In the genomic region with DNA sequence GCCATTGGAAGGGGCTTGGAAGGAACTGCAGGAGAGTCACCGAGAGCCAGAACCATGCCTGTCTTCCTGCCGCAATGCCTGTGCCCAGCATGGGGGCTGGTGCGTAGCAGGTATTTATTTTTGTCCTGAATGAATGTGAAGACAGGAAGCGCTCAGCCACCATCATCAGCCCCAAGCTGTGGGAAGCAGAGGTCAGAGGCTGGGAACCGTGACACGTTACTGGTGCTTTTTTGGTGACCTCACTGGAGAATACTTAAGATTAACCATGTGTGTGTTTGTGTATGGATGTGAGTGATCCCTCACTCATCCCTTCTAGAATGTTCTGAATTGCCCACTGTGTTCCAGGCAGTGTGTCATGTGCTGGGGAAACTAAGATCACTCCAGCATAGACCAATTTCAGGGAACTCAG, we compare ENCODE assay signal across 14 cellular contexts.
DNase-seq lines count a peak whose midpoint lies in the region; ATAC-seq, FAIRE-seq and TF ChIP-seq lines count a peak whose summit lies in the region.
"Had no signal": no experiment of that assay in that cellular context is flagged by ENCODE, and none has a peak within 500 bp of the region (broad histone marks: within the 10 kb centered on the region; RNA-seq: fewer than 3 reads in every experiment).

No MANE protein-coding gene starts in this region.

- H3K9ac ChIP-seq in GM12878 (ENCODE audit: control insufficient read depth, insufficient read depth, low read length) (no peak overlapping the region), mesendoderm (ENCODE audit: low read length) (no peak overlapping the region)

- no peak overlapping the region for H3K18ac ChIP-seq in mesendoderm (ENCODE audit: low read length)

- no peak for TF ChIP-seq POLR2A in GM12878 (IDR thresholded peaks at IDR 0.05; ENCODE audit: low read depth, low read length)

- no peak overlapping the region for H2BK120ac ChIP-seq in mesendoderm (ENCODE audit: low read depth, low read length)

- H3K27me3 ChIP-seq in GM12878 (replicated peaks in 1 of 2; ENCODE audit: control insufficient read depth in 2 of 2, insufficient read depth in 2 of 2, low read length in 1 of 2), result no peaks in the 10 kb centered on the region
- H3K27me3 ChIP-seq in mesendoderm (ENCODE audit: insufficient read depth, low read length, poor library complexity), result no peaks in the 10 kb centered on the region
- H3K27me3 ChIP-seq in psoas muscle (ENCODE audit: insufficient read depth in 3 of 3, low read length in 2 of 3), result no peaks in the 10 kb centered on the region

- peaks cover 3% of the 10 kb centered on the region; the same call in 1 of the 2 replicates for H4K20me1 ChIP-seq in GM12878 (ENCODE audit: control insufficient read depth, insufficient read depth)

- H3K36me3 ChIP-seq in GM12878 (ENCODE audit: control insufficient read depth in 2 of 2, insufficient read depth in 2 of 2, low read length in 1 of 2) (peaks cover 0 to 6% of the 10 kb centered on the region in 2 experiments; a peak in 2 of 4 replicates), mesendoderm (ENCODE audit: control insufficient read depth, insufficient read depth, low read length) (no peaks in the 10 kb centered on the region), psoas muscle (ENCODE audit: insufficient read depth in 1 of 2, low read depth in 1 of 2) (no peaks in the 10 kb centered on the region)

- no peaks in the 10 kb centered on the region for H3K79me1 ChIP-seq in mesendoderm (ENCODE audit: low read length)

- no peak overlapping the region for H3K4me2 ChIP-seq in GM12878 (ENCODE audit: control insufficient read depth, insufficient read depth)
- no peak overlapping the region for H3K4me2 ChIP-seq in mesendoderm (ENCODE audit: low read length)

- no peak overlapping the region for H2AK5ac ChIP-seq in mesendoderm (ENCODE audit: low read length)

- ATAC-seq in GM12878 (no peak), psoas muscle (no peak), GM21360 (IDR thresholded peaks at IDR 0.05; ENCODE audit: unreplicated experiment) (no peak)
- ATAC-seq: left lobe of liver had no signal

- RAD21 ChIA-PET in GM12878 (lab: Charles Lee; ENCODE audit: unreplicated experiment), result no interaction called here

- H4K5ac ChIP-seq in mesendoderm (ENCODE audit: low read length), result no peak overlapping the region

- H3K4ac ChIP-seq in mesendoderm (ENCODE audit: low read depth, low read length), result no peak overlapping the region

- no peaks in the 10 kb centered on the region for H3K79me2 ChIP-seq in GM12878 (ENCODE audit: control insufficient read depth, insufficient read depth, low read length)
- H3K79me2 ChIP-seq in mesendoderm (ENCODE audit: control insufficient read depth, insufficient read depth, low read length), result no peaks in the 10 kb centered on the region

- no peak overlapping the region for H3K56ac ChIP-seq in mesendoderm (ENCODE audit: low read length)

- H3K4me3 ChIP-seq in GM12878, result no peak overlapping the region
- no peak overlapping the region for H3K4me3 ChIP-seq in mesendoderm (ENCODE audit: low read length)
- no peak overlapping the region for H3K4me3 ChIP-seq in psoas muscle

- intact Hi-C loops in GM12878 (cut with micrococcal nuclease; ENCODE audit: unreplicated experiment), result no loop called here
- intact Hi-C loops in psoas muscle (cut with DNase I), result no loop called here

- H3K27ac ChIP-seq in GM12878 (ENCODE audit: control insufficient read depth, insufficient read depth), result no peak overlapping the region
- H3K27ac ChIP-seq in mesendoderm (ENCODE audit: low read depth, low read length), result no peak overlapping the region
- no peak overlapping the region for H3K27ac ChIP-seq in psoas muscle

- SMC1A ChIA-PET in GM12878 (lab: Charles Lee; ENCODE audit: uncharacterized antibody, unreplicated experiment), result no interaction called here

- no peak for FAIRE-seq in GM12878 (lab: Jason Lieb, UNC)
- FAIRE-seq: A204.1, colon had no signal

- TF ChIP-seq CTCF in GM12878 (IDR thresholded peaks at IDR 0.05 in 2 of 3, conservative IDR thresholded peaks at IDR 0.05 in 1 of 3; ENCODE audit: control insufficient read depth in 2 of 3, extremely low read depth in 1 of 3, insufficient read depth in 1 of 3, low read depth in 3 of 3, low read length in 3 of 3) (no peak), psoas muscle (IDR thresholded peaks at IDR 0.05) (no peak)

- no peak overlapping the region for H2AFZ ChIP-seq in GM12878 (ENCODE audit: control insufficient read depth, low read depth, low read length)

- POLR2A ChIA-PET in GM12878 (lab: Charles Lee), result no interaction called here

- H2BK15ac ChIP-seq in mesendoderm (replicated peaks; ENCODE audit: low read depth), result no peak overlapping the region

- no peak for TF ChIP-seq EP300 in GM12878 (IDR thresholded peaks at IDR 0.05; ENCODE audit: borderline replicate concordance in 1 of 2, control insufficient read depth in 1 of 2, low read depth in 2 of 2, low read length in 2 of 2)

- no peak overlapping the region for H3K23ac ChIP-seq in mesendoderm (ENCODE audit: low read length)

- no TSS peak for BruUV-seq in GM12878 (replicated peaks; lab: Mats Ljungman, UMichigan)

- CTCF ChIA-PET in GM12878 (lab: Yijun Ruan, JAX), result interaction anchor here (0.6 kb wide), 1 partner anchor 675 kb away, joined by 3 read pairs; no protein-coding TSS in a partner anchor

- H3K4me1 ChIP-seq in GM12878 (ENCODE audit: control insufficient read depth, insufficient read depth, low read length) (peaks cover 9% of the 10 kb centered on the region), mesendoderm (ENCODE audit: control insufficient read depth, low read depth, low read length) (peaks cover 12% of the 10 kb centered on the region), psoas muscle (no peaks in the 10 kb centered on the region)

- H4K8ac ChIP-seq in mesendoderm (ENCODE audit: low read depth, low read length), result no peak overlapping the region

- no peak for TF ChIP-seq RAD21 in GM12878 (IDR thresholded peaks at IDR 0.05; ENCODE audit: insufficient read depth, low read depth, low read length)

- DNase-seq in DMS53 (lab: John Stamatoyannopoulos, UW) (peak; percentile 62), DMS53 treated with DMSO at 0.1 percent for 48 hours (lab: John Stamatoyannopoulos, UW; ENCODE audit: unreplicated experiment) (no peak), HCEC 1CT (peak; percentile 64), GM12878 (ENCODE audit: low read depth, low spot score) (no peak), mesendoderm (peak; percentile 18), HuH-7.5 (ENCODE audit: low spot score) (no peak), psoas muscle (no peak)
- DNase-seq: activated CD4-positive, alpha-beta T cell treated with anti-CD3 and anti-CD28 coated beads, Interleukin-2, amount 50 U/mL, for 48 hours; activated naive CD4-positive, alpha-beta T cell; NCI-H2171 treated with DMSO at 0.1 percent for 48 hours had no signal

- H3K9me3 ChIP-seq in GM12878 (replicated peaks; ENCODE audit: control insufficient read depth, insufficient read depth, low read length) (peaks cover 2% of the 10 kb centered on the region), psoas muscle (no peaks in the 10 kb centered on the region)

- no peak overlapping the region for H2BK5ac ChIP-seq in mesendoderm (ENCODE audit: low read length)

- WGBS in GM12878 (ENCODE audit: insufficient coverage, insufficient replicate concordance, low lambda C conversion rate, missing lambda C conversion rate), result 72% methylated on average over 6 of the region's 6 CpGs
- WGBS in mesendoderm (ENCODE audit: extremely low coverage, insufficient coverage, low lambda C conversion rate), result no CpG with 5 or more reads among the region's 6 CpGs
- 82 to 86% (median 85%) methylated on average over 6 of the region's 6 CpGs for WGBS in psoas muscle, 3 donors

- in situ Hi-C loops in GM12878 (cut with MboI), result no loop called here

TF ChIP-seq in GM12878, 131 proteins besides CTCF, POLR2A, EP300 and RAD21:
- peak; percentile 16; the same call in 1 of the 2 replicates for TF ChIP-seq RUNX3 (IDR thresholded peaks at IDR 0.05; ENCODE audit: low read length)
- no peak for TF ChIP-seq BHLHE40 (IDR thresholded peaks at IDR 0.05; ENCODE audit: borderline replicate concordance in 1 of 2, low read depth in 2 of 2, low read length in 1 of 2)
- no peak for TF ChIP-seq NBN (IDR thresholded peaks at IDR 0.05)

Comparison
In these comparisons a context has a peak if more than half of its experiments do, and no peak if none do; other contexts are left out.
1. DNase-seq: peak in DMS53 (single experiment), HCEC 1CT (single experiment) and mesendoderm (single experiment); none in DMS53 treated with DMSO at 0.1 percent for 48 hours (single experiment), GM12878 (single experiment), HuH-7.5 (single experiment) and psoas muscle (0 of 2).